In the genomic region with DNA sequence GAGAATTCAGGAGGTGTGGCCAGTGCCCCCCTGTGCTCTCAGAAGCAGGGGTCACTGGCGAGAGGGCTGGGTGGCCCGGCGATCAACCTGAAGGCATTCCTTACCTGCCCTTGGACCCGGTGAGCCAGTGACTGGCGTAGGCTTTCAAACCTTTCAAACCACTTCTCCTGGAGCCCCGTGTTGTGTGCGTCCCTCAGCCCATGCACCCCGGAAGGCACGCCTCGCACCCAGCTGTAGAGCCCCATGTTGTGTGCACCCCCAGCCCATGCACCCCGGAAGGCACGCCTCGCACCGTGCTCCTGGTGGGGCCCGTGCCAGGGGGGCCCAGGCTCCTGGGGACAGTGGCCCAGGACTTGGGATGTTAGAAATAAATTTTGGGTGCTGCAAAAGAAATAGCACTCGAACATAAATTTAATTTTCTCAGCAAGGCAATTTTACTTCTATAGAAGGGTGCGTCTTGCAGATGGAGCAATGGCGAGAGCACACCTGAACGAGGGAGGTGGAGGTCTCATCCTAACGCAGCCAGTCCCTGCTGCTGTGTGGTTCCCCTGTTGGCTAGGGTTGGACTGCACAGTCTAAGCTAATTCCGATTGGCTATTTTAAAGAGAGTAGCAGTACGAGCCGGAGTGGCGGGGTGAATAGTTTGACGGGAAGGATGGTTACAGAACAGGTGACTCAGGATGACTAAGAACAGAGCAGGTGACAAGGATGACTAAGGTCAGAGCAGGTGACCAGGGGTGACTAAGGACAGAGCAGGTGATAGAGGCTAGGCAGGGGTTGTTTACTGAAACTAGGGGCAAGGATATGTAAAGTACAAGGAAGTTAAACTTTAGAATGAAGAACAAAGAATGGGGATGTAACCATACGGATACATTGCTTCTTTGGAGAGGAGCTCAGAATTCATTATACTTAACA, we compare ENCODE assay signal across 1 cellular context.
TF ChIP-seq lines count a peak whose summit lies in the region.

No MANE protein-coding gene starts in this region.

TF ChIP-seq in HepG2, 621 proteins besides CTCF, POLR2A, EP300 and RAD21:
- no peak for TF ChIP-seq HMG20A (CRISPR knock-in tag; IDR thresholded peaks at IDR 0.05; ENCODE audit: borderline replicate concordance)
- peak; percentile 72 for TF ChIP-seq FOSL2 (CRISPR knock-in tag; IDR thresholded peaks at IDR 0.05)
- 0 out of 2 replicates have a peak, but pooled peaks have one; percentile 16 for TF ChIP-seq BHLHE40 (IDR thresholded peaks at IDR 0.05; ENCODE audit: low read length)
- TF ChIP-seq, protein P1, sequence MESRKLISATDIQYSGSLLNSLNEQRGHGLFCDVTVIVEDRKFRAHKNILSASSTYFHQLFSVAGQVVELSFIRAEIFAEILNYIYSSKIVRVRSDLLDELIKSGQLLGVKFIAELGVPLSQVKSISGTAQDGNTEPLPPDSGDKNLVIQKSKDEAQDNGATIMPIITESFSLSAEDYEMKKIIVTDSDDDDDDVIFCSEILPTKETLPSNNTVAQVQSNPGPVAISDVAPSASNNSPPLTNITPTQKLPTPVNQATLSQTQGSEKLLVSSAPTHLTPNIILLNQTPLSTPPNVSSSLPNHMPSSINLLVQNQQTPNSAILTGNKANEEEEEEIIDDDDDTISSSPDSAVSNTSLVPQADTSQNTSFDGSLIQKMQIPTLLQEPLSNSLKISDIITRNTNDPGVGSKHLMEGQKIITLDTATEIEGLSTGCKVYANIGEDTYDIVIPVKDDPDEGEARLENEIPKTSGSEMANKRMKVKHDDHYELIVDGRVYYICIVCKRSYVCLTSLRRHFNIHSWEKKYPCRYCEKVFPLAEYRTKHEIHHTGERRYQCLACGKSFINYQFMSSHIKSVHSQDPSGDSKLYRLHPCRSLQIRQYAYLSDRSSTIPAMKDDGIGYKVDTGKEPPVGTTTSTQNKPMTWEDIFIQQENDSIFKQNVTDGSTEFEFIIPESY (CRISPR knock-in tag; IDR thresholded peaks at IDR 0.05), result peak; percentile 82
